In the genomic region with DNA sequence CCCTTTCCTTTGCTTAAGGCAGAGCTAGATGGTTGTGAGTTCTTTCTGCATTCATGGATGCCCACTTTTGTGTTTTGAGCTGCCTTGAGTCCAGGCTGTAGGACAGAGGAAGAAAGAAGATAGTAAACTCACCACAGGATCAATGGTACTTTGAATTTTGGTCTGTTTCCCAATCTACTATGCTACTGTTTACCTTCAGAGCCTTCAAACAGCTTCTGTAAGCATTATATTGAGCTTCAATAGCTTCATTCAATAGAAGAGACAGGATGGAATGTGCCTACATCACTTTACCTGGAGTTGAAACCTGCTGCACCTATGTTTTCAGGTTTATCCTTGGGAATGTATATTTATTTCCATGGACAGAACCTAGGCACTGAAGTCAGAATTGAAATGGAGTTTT, we compare ENCODE assay signal across 24 cellular contexts.
"Had no signal": no experiment of that assay in that cellular context is flagged by ENCODE, and none has a peak within 500 bp of the region (broad histone marks: within the 10 kb centered on the region; RNA-seq: fewer than 3 reads in every experiment).

No MANE protein-coding gene starts in this region.

- H3K36me3 ChIP-seq: left lung, left ventricle myocardium inferior, lower lobe of right lung had no signal

- H2AFZ ChIP-seq: hepatocyte had no signal

- FAIRE-seq: islet of Langerhans, keratinocyte, kidney had no signal

- H3K4me2 ChIP-seq: hepatocyte had no signal

- ATAC-seq: left cardiac atrium; left colon; left lung; left ventricle myocardium superior; lower lobe of right lung; mucosa of descending colon; naive thymus-derived CD4-positive, alpha-beta T cell; naive thymus-derived CD8-positive, alpha-beta T cell had no signal

- H3K79me2 ChIP-seq: hepatocyte had no signal

- H3K4me1 ChIP-seq: left lung, left ventricle myocardium inferior, lower lobe of right lung had no signal

- H3K27me3 ChIP-seq: hepatocyte, left lung had no signal

- H3K27ac ChIP-seq: hepatocyte, left lung, left ventricle myocardium inferior, lower lobe of right lung had no signal

- H3K9me3 ChIP-seq: lower lobe of right lung had no signal

- H3K4me3 ChIP-seq: hepatocyte, left lung, left ventricle myocardium inferior, lower lobe of right lung, lung, mucosa of descending colon had no signal

- DNase-seq: hippocampal formation; hypothalamus; immature natural killer cell; islet precursor cell; kidney; kidney glomerular epithelial cell; left cardiac atrium; left colon; left lung; left ventricle myocardium inferior; left ventricle myocardium superior; lower lobe of right lung; mammary epithelial cell; mesenchymal stem cell; mesendoderm; midbrain; mucosa of descending colon; naive B cell; naive thymus-derived CD4-positive, alpha-beta T cell; naive thymus-derived CD8-positive, alpha-beta T cell had no signal
